In genomic region chr17:44213403-44214229, GRCh38 we compare ENCODE assay signal across 15 cellular contexts. TPM values are rescaled to one million over a fixed set of nuclear protein-coding genes. Genes with fewer than 3 reads are reported as not detected.
DNase-seq lines count a peak whose midpoint lies in the region; FAIRE-seq and TF ChIP-seq lines count a peak whose summit lies in the region.
"Had no signal": no experiment of that assay in that cellular context is flagged by ENCODE, and none has a peak within 500 bp of the region (broad histone marks: within the 10 kb centered on the region; RNA-seq: fewer than 3 reads in every experiment).

No MANE protein-coding gene starts in this region.

- intact Hi-C loops in head of caudate nucleus (cut with DNase I) = loop anchor here (5.0 kb wide), 1 partner anchor 134 kb away; the partner anchor contains the start of gene GRN

- no peak for TF ChIP-seq POLR2A in H54 (IDR thresholded peaks at IDR 0.05; ENCODE audit: low read depth, low read length)

- no peak overlapping the region for H3K9ac ChIP-seq in neural progenitor cell

- H3K4me3 Mint-ChIP-seq in CD8-positive, alpha-beta memory T cell = peak overlapping the region in 4 of 7 donors; percentile 22 to 71 (median 36)
- H3K4me3 Mint-ChIP-seq in activated naive CD8-positive, alpha-beta T cell treated with anti-CD3 and anti-CD28 coated beads for 36 hours = peak overlapping the region; percentile 42
- peak overlapping the region; percentile 23 for H3K4me3 Mint-ChIP-seq in neural progenitor cell

- no peak overlapping the region for H3K4me2 ChIP-seq in neural progenitor cell

- CTCF ChIA-PET in CD8-positive, alpha-beta memory T cell (lab: Charles Lee) = interaction anchor here (0.9 to 11.1 kb wide), 5 partner anchors 34 to 139 kb away, joined by 3 to 100 read pairs (median 50); partner anchors contain the start of genes GRN and SLC25A39
- CTCF ChIA-PET in HEK293 (lab: Yijun Ruan, JAX) = interaction anchor here (0.6 to 0.7 kb wide), 2 partner anchors 15 to 427 kb away, joined by 3 read pairs; no protein-coding TSS in a partner anchor

- H3K9me3 Mint-ChIP-seq in CD8-positive, alpha-beta memory T cell = no peaks in the 10 kb centered on the region
- H3K9me3 Mint-ChIP-seq in activated naive CD8-positive, alpha-beta T cell treated with anti-CD3 and anti-CD28 coated beads for 36 hours = peaks cover 4% of the 10 kb centered on the region
- H3K9me3 Mint-ChIP-seq in neural progenitor cell = no peaks in the 10 kb centered on the region

- peaks cover 28% of the 10 kb centered on the region for H3F3A ChIP-seq in neural progenitor cell (ENCODE audit: low read depth)

- no peaks in the 10 kb centered on the region for H3K27me3 ChIP-seq in CD8-positive, alpha-beta memory T cell (ENCODE audit: insufficient read depth, low read length, poor library complexity, severe bottlenecking)
- H3K27me3 ChIP-seq in neural progenitor cell = no peaks in the 10 kb centered on the region
- H3K27me3 ChIP-seq: testis had no signal

- no peak for DNase-seq in CD8-positive, alpha-beta memory T cell
- no peak for DNase-seq in activated naive CD8-positive, alpha-beta T cell treated with anti-CD3 and anti-CD28 coated beads for 36 hours
- DNase-seq in neural progenitor cell (ENCODE audit: low spot score) (no peak), head of caudate nucleus (no peak), H54 (ENCODE audit: insufficient read length, low spot score) (no peak)
- DNase-seq in NK-92 treated with Interleukin-12 subunit alpha and Interleukin-12 subunit beta, amount 100 ng/mL, for 24 hours (lab: John Stamatoyannopoulos, UW) = no peak
- DNase-seq: activated CD4-positive, CD25-positive, alpha-beta regulatory T cell; activated gamma-delta T cell treated with Interleukin-2 at 50 U/mL for 16 hours; HCEC 1CT; NCI-H1436; NCI-H526 treated with DMSO at 0.1 percent for 48 hours; SHP77; testis had no signal

- no peaks in the 10 kb centered on the region for H3K9me3 ChIP-seq in CD8-positive, alpha-beta memory T cell (ENCODE audit: low read length)
- H3K9me3 ChIP-seq in HEK293 (ENCODE audit: control insufficient read depth, insufficient read depth, low read depth, low read length) = no peaks in the 10 kb centered on the region
- H3K9me3 ChIP-seq in neural progenitor cell (ENCODE audit: low read depth) = no peaks in the 10 kb centered on the region
- H3K9me3 ChIP-seq: testis had no signal

- POLR2A ChIA-PET in CD8-positive, alpha-beta memory T cell (lab: Charles Lee) = interaction anchor here (0.9 kb wide), 1 partner anchor 117 kb away, joined by 3 read pairs; no protein-coding TSS in a partner anchor
- POLR2A ChIA-PET in HEK293 (lab: Yijun Ruan, JAX) = interaction anchor here (0.6 to 1.8 kb wide), 4 partner anchors 14 to 287 kb away, joined by 3 to 7 read pairs (median 3); partner anchors contain the start of genes ATXN7L3 and GRN

- peak overlapping the region; percentile 66 to 97 (median 78) for H3K27ac Mint-ChIP-seq in CD8-positive, alpha-beta memory T cell
- H3K27ac Mint-ChIP-seq in activated naive CD8-positive, alpha-beta T cell treated with anti-CD3 and anti-CD28 coated beads for 36 hours = peak overlapping the region; percentile 82
- H3K27ac Mint-ChIP-seq in neural progenitor cell = no peak overlapping the region

- H3K27ac ChIP-seq in CD8-positive, alpha-beta memory T cell (ENCODE audit: low read depth, low read length) = no peak overlapping the region
- no peak overlapping the region for H3K27ac ChIP-seq in HEK293 (ENCODE audit: extremely low read depth, low read depth, low read length)
- no peak overlapping the region for H3K27ac ChIP-seq in neural progenitor cell

- TF ChIP-seq CTCF in HEK293 (tag by site-specific recombination; IDR thresholded peaks at IDR 0.05) = no peak
- no peak for TF ChIP-seq CTCF in neural progenitor cell (IDR thresholded peaks at IDR 0.05)

- peaks cover 51% of the 10 kb centered on the region for H4K20me1 ChIP-seq in neural progenitor cell (ENCODE audit: low read depth)

- peaks cover 50% of the 10 kb centered on the region for H3K36me3 ChIP-seq in CD8-positive, alpha-beta memory T cell (ENCODE audit: insufficient read depth, low read length)
- H3K36me3 ChIP-seq in HEK293 (ENCODE audit: control insufficient read depth in 2 of 2, insufficient read depth in 1 of 2, low read length in 2 of 2) (peaks cover 26 to 87% of the 10 kb centered on the region in 2 experiments), neural progenitor cell (peaks cover under 1% of the 10 kb centered on the region)

- H3K4me3 ChIP-seq in CD8-positive, alpha-beta memory T cell (ENCODE audit: low read length) = no peak overlapping the region
- H3K4me3 ChIP-seq in HEK293 (ENCODE audit: low read depth, low read length) = no peak overlapping the region
- no peak overlapping the region for H3K4me3 ChIP-seq in neural progenitor cell
- H3K4me3 ChIP-seq: testis had no signal

- H3K4me1 ChIP-seq in CD8-positive, alpha-beta memory T cell (ENCODE audit: insufficient read depth, low read length) = peaks cover 79% of the 10 kb centered on the region
- H3K4me1 ChIP-seq in HEK293 (ENCODE audit: control insufficient read depth, insufficient read depth, low read length) (no peaks in the 10 kb centered on the region), neural progenitor cell (peaks cover 5% of the 10 kb centered on the region)

- peaks cover 12 to 77% (median 22%) of the 10 kb centered on the region in 3 donors for H3K36me3 Mint-ChIP-seq in CD8-positive, alpha-beta memory T cell
- H3K36me3 Mint-ChIP-seq in activated naive CD8-positive, alpha-beta T cell treated with anti-CD3 and anti-CD28 coated beads for 36 hours = peaks cover 77% of the 10 kb centered on the region
- peaks cover 17% of the 10 kb centered on the region for H3K36me3 Mint-ChIP-seq in neural progenitor cell

- peaks cover 49 to 76% (median 56%) of the 10 kb centered on the region in 3 donors for H3K4me1 Mint-ChIP-seq in CD8-positive, alpha-beta memory T cell
- H3K4me1 Mint-ChIP-seq in activated naive CD8-positive, alpha-beta T cell treated with anti-CD3 and anti-CD28 coated beads for 36 hours = peaks cover 55% of the 10 kb centered on the region
- H3K4me1 Mint-ChIP-seq in neural progenitor cell = peaks cover 19% of the 10 kb centered on the region

- H3K79me2 ChIP-seq in neural progenitor cell (ENCODE audit: low read depth) = peaks cover 30% of the 10 kb centered on the region

- H3K27me3 Mint-ChIP-seq in CD8-positive, alpha-beta memory T cell = peaks cover 0 to 3% of the 10 kb centered on the region in 2 donors
- H3K27me3 Mint-ChIP-seq in activated naive CD8-positive, alpha-beta T cell treated with anti-CD3 and anti-CD28 coated beads for 36 hours = no peaks in the 10 kb centered on the region
- H3K27me3 Mint-ChIP-seq in neural progenitor cell (ENCODE audit: insufficient read depth, low read depth) = peaks cover 4% of the 10 kb centered on the region

- no peak overlapping the region for H2AFZ ChIP-seq in neural progenitor cell (replicated peaks)

- no peak for FAIRE-seq in H54 (lab: Jason Lieb, UNC)

TF ChIP-seq in HEK293, 187 proteins besides CTCF, POLR2A, EP300 and RAD21 (continues in another document):
- TF ChIP-seq ZIC2 (tag by site-specific recombination; IDR thresholded peaks at IDR 0.05) (peak; percentile 63), PRDM1 (tag by site-specific recombination; IDR thresholded peaks at IDR 0.05) (0 out of 2 replicates have a peak, but pooled peaks have one; percentile 44), ZNF274 (IDR thresholded peaks at IDR 0.05; ENCODE audit: low read length) (no peak), ZNF274 (tag by site-specific recombination; IDR thresholded peaks at IDR 0.05; ENCODE audit: borderline replicate concordance) (0 out of 2 replicates have a peak, but pooled peaks have one; percentile 39), ZFP3 (tag by site-specific recombination; IDR thresholded peaks at IDR 0.05; ENCODE audit: low read depth) (no peak)

RNA-seq across cellular contexts. Expression of gene UBTF, which starts 5.9 kb away (rescaled TPM):
- total RNA-seq in CD8-positive, alpha-beta memory T cell = 100 to 1,000 TPM; 186 to 199 TPM
- 78.0 TPM for polyA plus RNA-seq in CD8-positive, alpha-beta memory T cell
- 100 to 1,000 TPM; 158 to 169 TPM for total RNA-seq in activated naive CD8-positive, alpha-beta T cell treated with anti-CD3 and anti-CD28 coated beads for 36 hours
- total RNA-seq in neural progenitor cell (ENCODE audit: low replicate concordance) = 23.7 and 32.9 TPM in 2 replicates

RNA-seq across cellular contexts. Expression of gene ATXN7L3, which starts 13.9 kb away (rescaled TPM):
- total RNA-seq in CD8-positive, alpha-beta memory T cell = 100 to 1,000 TPM in 1 of 2 experiments, 10 to 100 TPM in 1; 96.6 to 111 TPM
- polyA plus RNA-seq in CD8-positive, alpha-beta memory T cell = 15.4 TPM
- total RNA-seq in activated naive CD8-positive, alpha-beta T cell treated with anti-CD3 and anti-CD28 coated beads for 36 hours = 10 to 100 TPM; 78.7 to 83.4 TPM
- total RNA-seq in neural progenitor cell (ENCODE audit: low replicate concordance) = 38.9 and 73.6 TPM in 2 replicates

RNA-seq across cellular contexts. Expression of gene TMUB2, which starts 26.8 kb away (rescaled TPM):
- total RNA-seq in CD8-positive, alpha-beta memory T cell = 10 to 100 TPM; 20.8 to 22.5 TPM
- polyA plus RNA-seq in CD8-positive, alpha-beta memory T cell = 37.5 TPM
- 10 to 100 TPM; 17.1 to 18.2 TPM for total RNA-seq in activated naive CD8-positive, alpha-beta T cell treated with anti-CD3 and anti-CD28 coated beads for 36 hours
- 16.6 and 26.3 TPM in 2 replicates for total RNA-seq in neural progenitor cell (ENCODE audit: low replicate concordance)

RNA-seq across cellular contexts. Expression of gene ASB16, which starts 43.1 kb away (rescaled TPM):
- under 1 TPM in 1 of 2 experiments, not detected in 1; 0.11 TPM for total RNA-seq in CD8-positive, alpha-beta memory T cell
- 0.10 TPM for polyA plus RNA-seq in CD8-positive, alpha-beta memory T cell
- total RNA-seq in activated naive CD8-positive, alpha-beta T cell treated with anti-CD3 and anti-CD28 coated beads for 36 hours = not detected
- not detected in 2 replicates for total RNA-seq in neural progenitor cell (ENCODE audit: low replicate concordance)
- total RNA-seq: mononuclear cell had no signal

RNA-seq across cellular contexts. Expression of gene SLC4A1, which starts 54.3 kb away (rescaled TPM):
- total RNA-seq in CD8-positive, alpha-beta memory T cell = not detected
- polyA plus RNA-seq in CD8-positive, alpha-beta memory T cell = not detected
- not detected for total RNA-seq in activated naive CD8-positive, alpha-beta T cell treated with anti-CD3 and anti-CD28 coated beads for 36 hours
- not detected in 2 replicates for total RNA-seq in neural progenitor cell (ENCODE audit: low replicate concordance)
